ENCODE assay signal across 1 cellular context in genomic region chr10:62817120-62817762, GRCh38.
TF ChIP-seq lines count a peak whose summit lies in the region.

No MANE protein-coding gene starts in this region.

TF ChIP-seq in K562, 482 proteins besides CTCF, POLR2A, EP300 and RAD21 (continued from another document and continues in another):
- TF ChIP-seq, protein P1, sequence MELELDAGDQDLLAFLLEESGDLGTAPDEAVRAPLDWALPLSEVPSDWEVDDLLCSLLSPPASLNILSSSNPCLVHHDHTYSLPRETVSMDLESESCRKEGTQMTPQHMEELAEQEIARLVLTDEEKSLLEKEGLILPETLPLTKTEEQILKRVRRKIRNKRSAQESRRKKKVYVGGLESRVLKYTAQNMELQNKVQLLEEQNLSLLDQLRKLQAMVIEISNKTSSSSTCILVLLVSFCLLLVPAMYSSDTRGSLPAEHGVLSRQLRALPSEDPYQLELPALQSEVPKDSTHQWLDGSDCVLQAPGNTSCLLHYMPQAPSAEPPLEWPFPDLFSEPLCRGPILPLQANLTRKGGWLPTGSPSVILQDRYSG (tag; conservative IDR thresholded peaks at IDR 0.05; ENCODE audit: low read depth), result no peak
- TF ChIP-seq TFAM (CRISPR knock-in tag; conservative IDR thresholded peaks at IDR 0.05) (no peak), TAF15 (IDR thresholded peaks at IDR 0.05; ENCODE audit: low read depth, low read length) (no peak), ZNF512 (tag; IDR thresholded peaks at IDR 0.05) (no peak), ZNF140 (CRISPR knock-in tag; IDR thresholded peaks at IDR 0.05) (no peak), CTBP1 (IDR thresholded peaks at IDR 0.05; ENCODE audit: borderline replicate concordance) (no peak), PYGO2 (tag; IDR thresholded peaks at IDR 0.05) (no peak), SIX5 (IDR thresholded peaks at IDR 0.05; ENCODE audit: borderline replicate concordance in 1 of 2, insufficient read depth in 1 of 2, low read depth in 1 of 2, low read length in 2 of 2) (no peak), TCF7L2 (IDR thresholded peaks at IDR 0.05; ENCODE audit: low read depth, low read length) (no peak), NFE2L1 (tag; IDR thresholded peaks at IDR 0.05; ENCODE audit: borderline replicate concordance, low read depth) (no peak), ETV5 (CRISPR knock-in tag; IDR thresholded peaks at IDR 0.05; ENCODE audit: low read depth) (peak; percentile 72), ZBTB7A (IDR thresholded peaks at IDR 0.05; ENCODE audit: borderline replicate concordance, control insufficient read depth, low read depth, low read length) (peak; percentile 44; the same call in 1 of the 2 replicates), ZNF41 (CRISPR knock-in tag; conservative IDR thresholded peaks at IDR 0.05) (no peak), ZBTB43 (CRISPR knock-in tag; IDR thresholded peaks at IDR 0.05) (no peak), ZSCAN32 (CRISPR knock-in tag; IDR thresholded peaks at IDR 0.05) (no peak), KLF10 (CRISPR knock-in tag; IDR thresholded peaks at IDR 0.05) (no peak), HOMEZ (CRISPR knock-in tag; IDR thresholded peaks at IDR 0.05) (no peak), TARDBP (IDR thresholded peaks at IDR 0.05) (no peak), MCM5 (IDR thresholded peaks at IDR 0.05; ENCODE audit: low read depth) (no peak), NCOR1 (IDR thresholded peaks at IDR 0.05) (no peak), RNF2 (IDR thresholded peaks at IDR 0.05) (no peak; the same call in 1 of the 2 replicates), POLR2AphosphoS5 (IDR thresholded peaks at IDR 0.05; ENCODE audit: control insufficient read depth, insufficient read depth, low read depth, low read length) (no peak), CBX2 (IDR thresholded peaks at IDR 0.05; ENCODE audit: insufficient read depth, low read length, poor library complexity, severe bottlenecking) (no peak), CBX5 (IDR thresholded peaks at IDR 0.05; ENCODE audit: borderline replicate concordance, low read depth) (no peak), ZNF77 (CRISPR knock-in tag; IDR thresholded peaks at IDR 0.05) (no peak), GATA2 (CRISPR knock-in tag; IDR thresholded peaks at IDR 0.05) (no peak), FOXK1 (CRISPR knock-in tag; IDR thresholded peaks at IDR 0.05; ENCODE audit: borderline replicate concordance) (no peak), NEUROD1 (IDR thresholded peaks at IDR 0.05; ENCODE audit: borderline replicate concordance, low read depth, low read length, partially characterized antibody) (no peak), ELF2 (CRISPR knock-in tag; IDR thresholded peaks at IDR 0.05) (no peak), ZNF408 (CRISPR knock-in tag; IDR thresholded peaks at IDR 0.05; ENCODE audit: low read depth) (no peak), CEBPB (tag; IDR thresholded peaks at IDR 0.05) (no peak), ATF7 (IDR thresholded peaks at IDR 0.05) (no peak), ZBTB49 (CRISPR knock-in tag; IDR thresholded peaks at IDR 0.05; ENCODE audit: borderline replicate concordance) (no peak), CHD2 (IDR thresholded peaks at IDR 0.05; ENCODE audit: low read depth, low read length) (no peak)
- TF ChIP-seq, protein P2, sequence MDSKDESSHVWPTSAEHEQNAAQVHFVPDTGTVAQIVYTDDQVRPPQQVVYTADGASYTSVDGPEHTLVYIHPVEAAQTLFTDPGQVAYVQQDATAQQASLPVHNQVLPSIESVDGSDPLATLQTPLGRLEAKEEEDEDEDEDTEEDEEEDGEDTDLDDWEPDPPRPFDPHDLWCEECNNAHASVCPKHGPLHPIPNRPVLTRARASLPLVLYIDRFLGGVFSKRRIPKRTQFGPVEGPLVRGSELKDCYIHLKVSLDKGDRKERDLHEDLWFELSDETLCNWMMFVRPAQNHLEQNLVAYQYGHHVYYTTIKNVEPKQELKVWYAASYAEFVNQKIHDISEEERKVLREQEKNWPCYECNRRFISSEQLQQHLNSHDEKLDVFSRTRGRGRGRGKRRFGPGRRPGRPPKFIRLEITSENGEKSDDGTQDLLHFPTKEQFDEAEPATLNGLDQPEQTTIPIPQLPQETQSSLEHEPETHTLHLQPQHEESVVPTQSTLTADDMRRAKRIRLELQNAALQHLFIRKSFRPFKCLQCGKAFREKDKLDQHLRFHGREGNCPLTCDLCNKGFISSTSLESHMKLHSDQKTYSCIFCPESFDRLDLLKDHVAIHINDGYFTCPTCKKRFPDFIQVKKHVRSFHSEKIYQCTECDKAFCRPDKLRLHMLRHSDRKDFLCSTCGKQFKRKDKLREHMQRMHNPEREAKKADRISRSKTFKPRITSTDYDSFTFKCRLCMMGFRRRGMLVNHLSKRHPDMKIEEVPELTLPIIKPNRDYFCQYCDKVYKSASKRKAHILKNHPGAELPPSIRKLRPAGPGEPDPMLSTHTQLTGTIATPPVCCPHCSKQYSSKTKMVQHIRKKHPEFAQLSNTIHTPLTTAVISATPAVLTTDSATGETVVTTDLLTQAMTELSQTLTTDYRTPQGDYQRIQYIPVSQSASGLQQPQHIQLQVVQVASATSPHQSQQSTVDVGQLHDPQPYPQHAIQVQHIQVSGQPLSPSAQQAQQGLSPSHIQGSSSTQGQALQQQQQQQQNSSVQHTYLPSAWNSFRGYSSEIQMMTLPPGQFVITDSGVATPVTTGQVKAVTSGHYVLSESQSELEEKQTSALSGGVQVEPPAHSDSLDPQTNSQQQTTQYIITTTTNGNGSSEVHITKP (IDR thresholded peaks at IDR 0.05; ENCODE audit: partially characterized antibody), result peak; percentile 28
- TF ChIP-seq, protein P3, sequence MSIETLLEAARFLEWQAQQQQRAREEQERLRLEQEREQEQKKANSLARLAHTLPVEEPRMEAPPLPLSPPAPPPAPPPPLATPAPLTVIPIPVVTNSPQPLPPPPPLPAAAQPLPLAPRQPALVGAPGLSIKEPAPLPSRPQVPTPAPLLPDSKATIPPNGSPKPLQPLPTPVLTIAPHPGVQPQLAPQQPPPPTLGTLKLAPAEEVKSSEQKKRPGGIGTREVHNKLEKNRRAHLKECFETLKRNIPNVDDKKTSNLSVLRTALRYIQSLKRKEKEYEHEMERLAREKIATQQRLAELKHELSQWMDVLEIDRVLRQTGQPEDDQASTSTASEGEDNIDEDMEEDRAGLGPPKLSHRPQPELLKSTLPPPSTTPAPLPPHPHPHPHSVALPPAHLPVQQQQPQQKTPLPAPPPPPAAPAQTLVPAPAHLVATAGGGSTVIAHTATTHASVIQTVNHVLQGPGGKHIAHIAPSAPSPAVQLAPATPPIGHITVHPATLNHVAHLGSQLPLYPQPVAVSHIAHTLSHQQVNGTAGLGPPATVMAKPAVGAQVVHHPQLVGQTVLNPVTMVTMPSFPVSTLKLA (conservative IDR thresholded peaks at IDR 0.05), result no peak
- TF ChIP-seq, protein P4, sequence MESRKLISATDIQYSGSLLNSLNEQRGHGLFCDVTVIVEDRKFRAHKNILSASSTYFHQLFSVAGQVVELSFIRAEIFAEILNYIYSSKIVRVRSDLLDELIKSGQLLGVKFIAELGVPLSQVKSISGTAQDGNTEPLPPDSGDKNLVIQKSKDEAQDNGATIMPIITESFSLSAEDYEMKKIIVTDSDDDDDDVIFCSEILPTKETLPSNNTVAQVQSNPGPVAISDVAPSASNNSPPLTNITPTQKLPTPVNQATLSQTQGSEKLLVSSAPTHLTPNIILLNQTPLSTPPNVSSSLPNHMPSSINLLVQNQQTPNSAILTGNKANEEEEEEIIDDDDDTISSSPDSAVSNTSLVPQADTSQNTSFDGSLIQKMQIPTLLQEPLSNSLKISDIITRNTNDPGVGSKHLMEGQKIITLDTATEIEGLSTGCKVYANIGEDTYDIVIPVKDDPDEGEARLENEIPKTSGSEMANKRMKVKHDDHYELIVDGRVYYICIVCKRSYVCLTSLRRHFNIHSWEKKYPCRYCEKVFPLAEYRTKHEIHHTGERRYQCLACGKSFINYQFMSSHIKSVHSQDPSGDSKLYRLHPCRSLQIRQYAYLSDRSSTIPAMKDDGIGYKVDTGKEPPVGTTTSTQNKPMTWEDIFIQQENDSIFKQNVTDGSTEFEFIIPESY (CRISPR knock-in tag; IDR thresholded peaks at IDR 0.05), result no peak
- TF ChIP-seq, protein P5, sequence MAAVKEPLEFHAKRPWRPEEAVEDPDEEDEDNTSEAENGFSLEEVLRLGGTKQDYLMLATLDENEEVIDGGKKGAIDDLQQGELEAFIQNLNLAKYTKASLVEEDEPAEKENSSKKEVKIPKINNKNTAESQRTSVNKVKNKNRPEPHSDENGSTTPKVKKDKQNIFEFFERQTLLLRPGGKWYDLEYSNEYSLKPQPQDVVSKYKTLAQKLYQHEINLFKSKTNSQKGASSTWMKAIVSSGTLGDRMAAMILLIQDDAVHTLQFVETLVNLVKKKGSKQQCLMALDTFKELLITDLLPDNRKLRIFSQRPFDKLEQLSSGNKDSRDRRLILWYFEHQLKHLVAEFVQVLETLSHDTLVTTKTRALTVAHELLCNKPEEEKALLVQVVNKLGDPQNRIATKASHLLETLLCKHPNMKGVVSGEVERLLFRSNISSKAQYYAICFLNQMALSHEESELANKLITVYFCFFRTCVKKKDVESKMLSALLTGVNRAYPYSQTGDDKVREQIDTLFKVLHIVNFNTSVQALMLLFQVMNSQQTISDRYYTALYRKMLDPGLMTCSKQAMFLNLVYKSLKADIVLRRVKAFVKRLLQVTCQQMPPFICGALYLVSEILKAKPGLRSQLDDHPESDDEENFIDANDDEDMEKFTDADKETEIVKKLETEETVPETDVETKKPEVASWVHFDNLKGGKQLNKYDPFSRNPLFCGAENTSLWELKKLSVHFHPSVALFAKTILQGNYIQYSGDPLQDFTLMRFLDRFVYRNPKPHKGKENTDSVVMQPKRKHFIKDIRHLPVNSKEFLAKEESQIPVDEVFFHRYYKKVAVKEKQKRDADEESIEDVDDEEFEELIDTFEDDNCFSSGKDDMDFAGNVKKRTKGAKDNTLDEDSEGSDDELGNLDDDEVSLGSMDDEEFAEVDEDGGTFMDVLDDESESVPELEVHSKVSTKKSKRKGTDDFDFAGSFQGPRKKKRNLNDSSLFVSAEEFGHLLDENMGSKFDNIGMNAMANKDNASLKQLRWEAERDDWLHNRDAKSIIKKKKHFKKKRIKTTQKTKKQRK (IDR thresholded peaks at IDR 0.05; ENCODE audit: borderline replicate concordance, low read depth, low read length), result no peak
- TF ChIP-seq, protein P6, sequence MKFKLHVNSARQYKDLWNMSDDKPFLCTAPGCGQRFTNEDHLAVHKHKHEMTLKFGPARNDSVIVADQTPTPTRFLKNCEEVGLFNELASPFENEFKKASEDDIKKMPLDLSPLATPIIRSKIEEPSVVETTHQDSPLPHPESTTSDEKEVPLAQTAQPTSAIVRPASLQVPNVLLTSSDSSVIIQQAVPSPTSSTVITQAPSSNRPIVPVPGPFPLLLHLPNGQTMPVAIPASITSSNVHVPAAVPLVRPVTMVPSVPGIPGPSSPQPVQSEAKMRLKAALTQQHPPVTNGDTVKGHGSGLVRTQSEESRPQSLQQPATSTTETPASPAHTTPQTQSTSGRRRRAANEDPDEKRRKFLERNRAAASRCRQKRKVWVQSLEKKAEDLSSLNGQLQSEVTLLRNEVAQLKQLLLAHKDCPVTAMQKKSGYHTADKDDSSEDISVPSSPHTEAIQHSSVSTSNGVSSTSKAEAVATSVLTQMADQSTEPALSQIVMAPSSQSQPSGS (CRISPR knock-in tag; IDR thresholded peaks at IDR 0.05), result no peak
